10 cellular contexts compared by ENCODE assay signal in genomic region chr19:6059996-6060599, GRCh38. TPM values are rescaled to one million over a fixed set of nuclear protein-coding genes. Genes with fewer than 3 reads are reported as not detected.
DNase-seq lines count a peak whose midpoint lies in the region; ATAC-seq, FAIRE-seq and TF ChIP-seq lines count a peak whose summit lies in the region.
"Had no signal": no experiment of that assay in that cellular context is flagged by ENCODE, and none has a peak within 500 bp of the region (broad histone marks: within the 10 kb centered on the region; RNA-seq: fewer than 3 reads in every experiment).

No MANE protein-coding gene starts in this region.

- no peaks in the 10 kb centered on the region for H3K27me3 ChIP-seq in keratinocyte (ENCODE audit: control insufficient read depth, extremely low read depth, insufficient read depth, low read length)
- H3K27me3 ChIP-seq in tibial nerve: no peaks in the 10 kb centered on the region
- no peaks in the 10 kb centered on the region for H3K27me3 ChIP-seq in mesenchymal stem cell (ENCODE audit: control insufficient read depth in 1 of 2, insufficient read depth in 1 of 2, low read length in 2 of 2)

- no peaks in the 10 kb centered on the region for H3K9me1 ChIP-seq in keratinocyte (ENCODE audit: control insufficient read depth, extremely low read depth, insufficient read depth, low read length)

- H3K23ac ChIP-seq in mesenchymal stem cell (ENCODE audit: low read length in 2 of 2): no peak overlapping the region

- TF ChIP-seq CTCF in keratinocyte (optimal IDR thresholded peaks at IDR 0.05 in 1 of 3, IDR thresholded peaks at IDR 0.05 in 1 of 3, conservative IDR thresholded peaks at IDR 0.05 in 1 of 3; ENCODE audit: extremely low read depth in 1 of 3, insufficient read depth in 2 of 3, low read length in 3 of 3): no peak
- no peak for TF ChIP-seq CTCF in tibial nerve (IDR thresholded peaks at IDR 0.05)

- TF ChIP-seq EP300 in tibial nerve (IDR thresholded peaks at IDR 0.05): no peak

- H3K9me3 ChIP-seq in keratinocyte (ENCODE audit: control insufficient read depth, low read depth, low read length) (no peaks in the 10 kb centered on the region), tibial nerve (no peaks in the 10 kb centered on the region), mesenchymal stem cell (ENCODE audit: control insufficient read depth, low read length) (no peaks in the 10 kb centered on the region)

- no peak overlapping the region for H2AK5ac ChIP-seq in mesenchymal stem cell (ENCODE audit: low read length, severe bottlenecking)

- no peak overlapping the region for H2BK120ac ChIP-seq in mesenchymal stem cell (ENCODE audit: low read depth, low read length)

- H3K4me2 ChIP-seq in keratinocyte (ENCODE audit: control insufficient read depth, extremely low read depth, insufficient read depth, low read depth, low read length) (peak overlapping the region; percentile 84), mesenchymal stem cell (ENCODE audit: low read length, poor library complexity, severe bottlenecking) (no peak overlapping the region)

- no peaks in the 10 kb centered on the region for H4K20me1 ChIP-seq in keratinocyte (ENCODE audit: control insufficient read depth, extremely low read depth, insufficient read depth, low read length)

- no peak overlapping the region for H3K14ac ChIP-seq in mesenchymal stem cell (ENCODE audit: low read length in 2 of 2)

- no peak overlapping the region for H3K4ac ChIP-seq in mesenchymal stem cell (ENCODE audit: low read depth in 1 of 2, low read length in 2 of 2)

- H3K79me1 ChIP-seq in mesenchymal stem cell (replicated peaks; ENCODE audit: low read length, poor library complexity, severe bottlenecking): peaks cover 16% of the 10 kb centered on the region

- H3K36me3 Mint-ChIP-seq in activated T-cell treated with anti-CD3 and anti-CD28 coated beads, Interleukin-2, amount 50 U/mL, for 4 hours (ENCODE audit: insufficient read depth): no peaks in the 10 kb centered on the region
- no peaks in the 10 kb centered on the region for H3K36me3 Mint-ChIP-seq in activated naive CD8-positive, alpha-beta T cell treated with anti-CD3 and anti-CD28 coated beads for 36 hours

- H3K4me1 Mint-ChIP-seq in activated T-cell treated with anti-CD3 and anti-CD28 coated beads, Interleukin-2, amount 50 U/mL, for 4 hours (ENCODE audit: low read depth): peaks cover 50% of the 10 kb centered on the region
- peaks cover 49% of the 10 kb centered on the region for H3K4me1 Mint-ChIP-seq in activated naive CD8-positive, alpha-beta T cell treated with anti-CD3 and anti-CD28 coated beads for 36 hours

- TF ChIP-seq POLR2A in tibial nerve (IDR thresholded peaks at IDR 0.05): no peak

- WGBS in tibial nerve, 2 donors: 84% methylated on average over 4 of the region's 4 CpGs
- 93% methylated on average over 4 of the region's 4 CpGs for WGBS in mesenchymal stem cell

- H3K4me3 Mint-ChIP-seq in activated T-cell treated with anti-CD3 and anti-CD28 coated beads, Interleukin-2, amount 50 U/mL, for 4 hours: peak overlapping the region; percentile 54
- H3K4me3 Mint-ChIP-seq in activated naive CD8-positive, alpha-beta T cell treated with anti-CD3 and anti-CD28 coated beads for 36 hours: no peak overlapping the region

- H3K9me3 Mint-ChIP-seq in activated T-cell treated with anti-CD3 and anti-CD28 coated beads, Interleukin-2, amount 50 U/mL, for 4 hours: no peaks in the 10 kb centered on the region
- H3K9me3 Mint-ChIP-seq in activated naive CD8-positive, alpha-beta T cell treated with anti-CD3 and anti-CD28 coated beads for 36 hours: no peaks in the 10 kb centered on the region
- H3K9me3 Mint-ChIP-seq: activated T-helper 1 cell treated with anti-CD3 and anti-CD28 coated beads, Interleukin-12 subunit alpha, Interleukin-12 subunit beta, Interleukin-2, Interleukin-4 antibody, amounts not matched to agents 30 ng/mL and 10 ng/mL and 1 ng/mL, durations not matched to agents 14 hours and 24 hours and 36 hours had no signal

- FAIRE-seq in keratinocyte (lab: Jason Lieb, UNC): peak; percentile 74

- H3K18ac ChIP-seq in mesenchymal stem cell (ENCODE audit: low read depth in 1 of 2, low read length in 2 of 2): no peak overlapping the region

- H2AFZ ChIP-seq in keratinocyte (ENCODE audit: control insufficient read depth, low read length): no peak overlapping the region
- no peak overlapping the region for H2AFZ ChIP-seq in mesenchymal stem cell (ENCODE audit: low read depth, low read length)

- H2BK15ac ChIP-seq in mesenchymal stem cell (ENCODE audit: low read depth, poor library complexity, severe bottlenecking): no peak overlapping the region

- peaks cover 8% of the 10 kb centered on the region for H3K27me3 Mint-ChIP-seq in activated T-cell treated with anti-CD3 and anti-CD28 coated beads, Interleukin-2, amount 50 U/mL, for 4 hours (ENCODE audit: low read depth)
- no peaks in the 10 kb centered on the region for H3K27me3 Mint-ChIP-seq in activated naive CD8-positive, alpha-beta T cell treated with anti-CD3 and anti-CD28 coated beads for 36 hours

- no peak overlapping the region for H4K91ac ChIP-seq in mesenchymal stem cell (ENCODE audit: low read length)

- H3K4me1 ChIP-seq in keratinocyte (ENCODE audit: control insufficient read depth, extremely low read depth, insufficient read depth, low read length) (peaks cover 89% of the 10 kb centered on the region), tibial nerve (peaks cover 0 to 73% (median 28%) of the 10 kb centered on the region in 4 donors), mesenchymal stem cell (ENCODE audit: control insufficient read depth, insufficient read depth, low read depth, low read length) (peaks cover 14% of the 10 kb centered on the region)

- no peak overlapping the region for H2BK5ac ChIP-seq in mesenchymal stem cell (ENCODE audit: low read depth, low read length, poor library complexity, severe bottlenecking)

- H4K8ac ChIP-seq in mesenchymal stem cell (ENCODE audit: low read length): no peak overlapping the region

- peak overlapping the region in 2 of 3 experiments; percentile 2 to 36 for H3K4me3 ChIP-seq in keratinocyte (ENCODE audit: control insufficient read depth in 2 of 3, extremely low read depth in 1 of 3, insufficient read depth in 2 of 3, low read depth in 1 of 3, low read length in 3 of 3)
- H3K4me3 ChIP-seq in tibial nerve: no peak overlapping the region
- H3K4me3 ChIP-seq in mesenchymal stem cell (ENCODE audit: insufficient read depth in 1 of 2, low read depth in 1 of 2, low read length in 2 of 2): no peak overlapping the region

- H3K27ac ChIP-seq in keratinocyte (ENCODE audit: control insufficient read depth, insufficient read depth, low read length) (peak overlapping the region; percentile 87), tibial nerve (peak overlapping the region in 3 of 4 donors; percentile 61 to 80 (median 64)), mesenchymal stem cell (ENCODE audit: low read length, poor library complexity, severe bottlenecking) (no peak overlapping the region)

- no peak for DNase-seq in activated T-cell treated with anti-CD3 and anti-CD28 coated beads, Interleukin-2, amount 50 U/mL, for 4 hours
- DNase-seq in activated T-cell treated with anti-CD3 and anti-CD28 coated beads, Interleukin-2, amount 50 U/mL, for 1 hour: no peak
- no peak for DNase-seq in activated naive CD8-positive, alpha-beta T cell treated with anti-CD3 and anti-CD28 coated beads for 36 hours
- DNase-seq in keratinocyte (ENCODE audit: low read depth, low spot score) (no peak), tibial nerve (ENCODE audit: low spot score in 2 of 2) (no peak), mesenchymal stem cell (no peak), NCI-H2029 treated with DMSO at 0.1 percent for 48 hours (lab: John Stamatoyannopoulos, UW) (no peak)
- DNase-seq: NCI-H1436 had no signal

- ATAC-seq in activated T-cell treated with anti-CD3 and anti-CD28 coated beads, Interleukin-2, amount 50 U/mL, for 4 hours: no peak
- ATAC-seq in HG02981 (IDR thresholded peaks at IDR 0.05; ENCODE audit: unreplicated experiment): no peak

- peaks cover 0 to 12% of the 10 kb centered on the region in 2 experiments for H3K36me3 ChIP-seq in keratinocyte (ENCODE audit: control insufficient read depth in 2 of 2, extremely low read depth in 1 of 2, insufficient read depth in 2 of 2, low read length in 2 of 2)
- no peaks in the 10 kb centered on the region for H3K36me3 ChIP-seq in tibial nerve
- H3K36me3 ChIP-seq in mesenchymal stem cell (ENCODE audit: control insufficient read depth in 1 of 2, insufficient read depth in 2 of 2, low read depth in 1 of 2, low read length in 2 of 2): no peaks in the 10 kb centered on the region

- peak overlapping the region; percentile 82 for H3K9ac ChIP-seq in keratinocyte (ENCODE audit: control insufficient read depth, extremely low read depth, insufficient read depth, low read length)
- no peak overlapping the region for H3K9ac ChIP-seq in mesenchymal stem cell (ENCODE audit: low read length)

- dilution Hi-C loops in keratinocyte (cut with MboI; ENCODE audit: extremely low pct_ligation_motif_present, low sequenced_read_pairs): no loop called here

- peaks cover 32% of the 10 kb centered on the region for H3K79me2 ChIP-seq in keratinocyte (ENCODE audit: control insufficient read depth, insufficient read depth, low read length)

- peak overlapping the region; percentile 80 for H3K27ac Mint-ChIP-seq in activated naive CD8-positive, alpha-beta T cell treated with anti-CD3 and anti-CD28 coated beads for 36 hours

- no peak overlapping the region for H2BK12ac ChIP-seq in mesenchymal stem cell (ENCODE audit: low read length in 2 of 2)

RNA-seq across cellular contexts. Expression of gene RFX2, which starts 50.2 kb away (rescaled TPM):
- total RNA-seq in activated T-cell treated with anti-CD3 and anti-CD28 coated beads, Interleukin-2, amount 50 U/mL, for 4 hours: 1 to 10 TPM; 4.0 to 5.1 (median 4.0) TPM
- total RNA-seq in activated naive CD8-positive, alpha-beta T cell treated with anti-CD3 and anti-CD28 coated beads for 36 hours: 10 to 100 TPM in 1 of 2 experiments, 1 to 10 TPM in 1; 9.5 to 10.3 TPM
- polyA plus RNA-seq in keratinocyte: 5.8 to 7.3 TPM (median 5.9 TPM) in 3 replicates
- 4.7 TPM for polyA plus RNA-seq in keratinocyte (2011; ENCODE audit: low read depth)
- 3.4 and 7.4 TPM in 2 replicates for polyA plus RNA-seq in keratinocyte (2011; cell fraction: cytosol; rRNA removed)
- polyA plus RNA-seq in keratinocyte (2011; cell fraction: nucleus; rRNA removed): 11.0 and 15.6 TPM in 2 replicates
- polyA plus RNA-seq in keratinocyte (2012; ENCODE audit: low replicate concordance): 6.1 and 6.7 TPM in 2 replicates
- 6.1 to 38.4 TPM (median 6.6 TPM) in 3 replicates for polyA minus RNA-seq in keratinocyte
- 16.3 TPM for polyA minus RNA-seq in keratinocyte (2011; cell fraction: cytosol; rRNA and poly(A)+ RNA removed)
- 12.3 and 13.0 TPM in 2 replicates for polyA minus RNA-seq in keratinocyte (2011; cell fraction: nucleus; rRNA and poly(A)+ RNA removed)
- total RNA-seq in tibial nerve: 10 to 100 TPM; 12.6 to 17.3 (median 15.0) TPM
- 3.2 TPM for polyA plus RNA-seq in mesenchymal stem cell (2013, experiment 1 of 2)
- 2.9 TPM for polyA plus RNA-seq in mesenchymal stem cell (2013, experiment 2 of 2)

Comparison
In these comparisons a context has a peak if more than half of its experiments do, and no peak if none do; other contexts are left out.
1. H3K4me3 ChIP-seq: peak in keratinocyte (2 of 3); none in tibial nerve (0 of 4) and mesenchymal stem cell (0 of 2).